ENCODE assay signal across 16 cellular contexts in the genomic region with DNA sequence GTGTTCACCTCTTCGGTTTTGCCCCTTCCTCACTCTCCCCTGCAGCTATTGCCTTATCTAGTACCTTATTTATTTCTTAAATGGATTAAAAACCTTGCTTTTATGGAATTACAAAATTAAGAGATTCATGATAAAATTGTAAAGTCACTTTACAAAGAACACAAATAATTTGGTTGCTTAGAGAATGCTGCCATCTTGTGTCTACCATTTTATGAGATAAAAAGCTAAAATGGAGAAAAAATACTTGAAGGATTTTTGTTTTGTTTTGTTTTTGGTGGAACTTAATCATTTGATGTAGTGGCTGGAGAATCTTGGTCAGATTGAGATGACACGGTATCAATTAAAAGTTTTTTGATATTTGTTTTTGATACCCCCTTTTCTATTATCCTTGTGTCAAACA.
DNase-seq lines count a peak whose midpoint lies in the region; ATAC-seq and TF ChIP-seq lines count a peak whose summit lies in the region.
"Had no signal": no experiment of that assay in that cellular context is flagged by ENCODE, and none has a peak within 500 bp of the region (broad histone marks: within the 10 kb centered on the region; RNA-seq: fewer than 3 reads in every experiment).

No MANE protein-coding gene starts in this region.

- H3K4me3 Mint-ChIP-seq in activated T-helper 17 cell treated with anti-CD3 and anti-CD28 coated beads, Interleukin-2, amount 50 U/mL, for 72 hours, result no peak overlapping the region
- H3K4me3 Mint-ChIP-seq: activated CD4-positive, alpha-beta T cell treated with anti-CD3 and anti-CD28 coated beads for 36 hours; natural killer cell treated with Interleukin-12 subunit alpha and Interleukin-12 subunit beta and Interleukin-15 and Interleukin-18, amount 100 ng/mL, for 72 hours had no signal

- no TSS peak for BruUV-seq in A673 (replicated peaks; lab: Mats Ljungman, UMichigan)

- H3K4me2 ChIP-seq in Karpas-422 (ENCODE audit: low read depth, low read length, poor library complexity, severe bottlenecking), result no peak overlapping the region

- DNase-seq in A673 (ENCODE audit: low spot score) (peak; percentile 6), foreskin melanocyte (peak; percentile 6), T-helper 9 cell (no peak), Karpas-422 (no peak), NCI-H1105 treated with DMSO at 0.1 percent for 48 hours (lab: John Stamatoyannopoulos, UW) (no peak), hypothalamus (lab: John Stamatoyannopoulos, UW) (no peak)
- DNase-seq: activated CD4-positive, alpha-beta T cell treated with anti-CD3 and anti-CD28 coated beads for 36 hours; esophagus squamous epithelium; NCI-H1105; NCI-H748 treated with DMSO at 0.1 percent for 48 hours had no signal

- POLR2A ChIA-PET in A673 (lab: Charles Lee; ENCODE audit: low non-redundant PET) (no interaction called here), HEK293 (lab: Yijun Ruan, JAX) (no interaction called here)

- H3K36me3 Mint-ChIP-seq in activated T-helper 17 cell treated with anti-CD3 and anti-CD28 coated beads, Interleukin-2, amount 50 U/mL, for 72 hours (ENCODE audit: low read depth), result peaks cover 36% of the 10 kb centered on the region
- H3K36me3 Mint-ChIP-seq: natural killer cell treated with Interleukin-12 subunit alpha and Interleukin-12 subunit beta and Interleukin-15 and Interleukin-18, amount 100 ng/mL, for 72 hours had no signal

- CTCF ChIA-PET in A673 (lab: Charles Lee), result interaction anchor here (0.5 to 1.7 kb wide), 4 partner anchors 108 to 597 kb away, joined by 3 to 5 read pairs (median 3); no protein-coding TSS in a partner anchor
- CTCF ChIA-PET in HEK293 (lab: Yijun Ruan, JAX), result interaction anchor here (0.6 to 3.1 kb wide), 5 partner anchors 108 to 597 kb away, joined by 3 to 12 read pairs (median 4); no protein-coding TSS in a partner anchor

- H3K27me3 ChIP-seq in A673 (replicated peaks; ENCODE audit: insufficient read depth, low read depth, low read length, poor library complexity) (no peaks in the 10 kb centered on the region), Karpas-422 (ENCODE audit: low read length) (no peaks in the 10 kb centered on the region)
- H3K27me3 ChIP-seq: breast epithelium, esophagus squamous epithelium had no signal

- H3K4me1 ChIP-seq in A673 (ENCODE audit: insufficient read depth, low read length, poor library complexity, severe bottlenecking) (peaks cover 5% of the 10 kb centered on the region), HEK293 (ENCODE audit: control insufficient read depth, insufficient read depth, low read length) (0 out of 2 replicates have a peak, but pooled peaks cover 3% of the 10 kb centered on the region), Karpas-422 (ENCODE audit: low read length) (no peaks in the 10 kb centered on the region)
- H3K4me1 ChIP-seq: breast epithelium had no signal

- H3K36me3 ChIP-seq in A673 (ENCODE audit: insufficient read depth, low read length, poor library complexity, severe bottlenecking), result peaks cover 25% of the 10 kb centered on the region
- peaks cover 16 to 24% of the 10 kb centered on the region in 2 experiments; a peak in 2 of 3 replicates for H3K36me3 ChIP-seq in HEK293 (ENCODE audit: control insufficient read depth in 2 of 2, insufficient read depth in 1 of 2, low read length in 2 of 2)
- H3K36me3 ChIP-seq in Karpas-422 (ENCODE audit: insufficient read depth, low read length), result peaks cover 37% of the 10 kb centered on the region
- H3K36me3 ChIP-seq: breast epithelium had no signal

- H3K4me3 ChIP-seq in A673 (ENCODE audit: low read depth, low read length, poor library complexity, severe bottlenecking) (no peak overlapping the region), HEK293 (ENCODE audit: low read depth, low read length) (no peak overlapping the region), Karpas-422 (ENCODE audit: low read length) (no peak overlapping the region)
- H3K4me3 ChIP-seq: breast epithelium, esophagus squamous epithelium had no signal

- H3K4me1 Mint-ChIP-seq in activated T-helper 17 cell treated with anti-CD3 and anti-CD28 coated beads, Interleukin-2, amount 50 U/mL, for 72 hours, result no peaks in the 10 kb centered on the region
- H3K4me1 Mint-ChIP-seq: activated CD4-positive, alpha-beta T cell treated with anti-CD3 and anti-CD28 coated beads for 36 hours had no signal

- peaks cover 72% of the 10 kb centered on the region for H3K79me2 ChIP-seq in Karpas-422 (ENCODE audit: low read length)

- TF ChIP-seq CTCF in A673 (conservative IDR thresholded peaks at IDR 0.05; ENCODE audit: low read depth, low read length), result peak; percentile 41; the same call in 1 of the 2 replicates
- TF ChIP-seq CTCF in HEK293 (tag by site-specific recombination; IDR thresholded peaks at IDR 0.05), result no peak

- H3K27ac ChIP-seq in A673 (ENCODE audit: low read depth, low read length, poor library complexity, severe bottlenecking), result no peak overlapping the region
- H3K27ac ChIP-seq in HEK293 (ENCODE audit: extremely low read depth, low read depth, low read length), result no peak overlapping the region
- H3K27ac ChIP-seq in Karpas-422 (ENCODE audit: low read length), result no peak overlapping the region
- H3K27ac ChIP-seq: breast epithelium, esophagus squamous epithelium, HL-60 had no signal

- H3K9ac ChIP-seq in Karpas-422 (ENCODE audit: low read length), result no peak overlapping the region

- ATAC-seq in activated T-helper 17 cell treated with anti-CD3 and anti-CD28 coated beads, Interleukin-2, amount 50 U/mL, for 72 hours (replicated peaks), result no peak
- ATAC-seq: activated CD4-positive, alpha-beta T cell treated with anti-CD3 and anti-CD28 coated beads for 36 hours; natural killer cell treated with Interleukin-12 subunit alpha and Interleukin-12 subunit beta and Interleukin-15 and Interleukin-18, amount 100 ng/mL, for 72 hours had no signal

- H2AFZ ChIP-seq in Karpas-422 (ENCODE audit: low read length), result no peak overlapping the region

- no peaks in the 10 kb centered on the region for H3K9me2 ChIP-seq in Karpas-422 (replicated peaks; ENCODE audit: insufficient read depth, low read length)

- H3K9me3 ChIP-seq in A673 (ENCODE audit: low read depth, low read length, poor library complexity, severe bottlenecking) (no peaks in the 10 kb centered on the region), HEK293 (ENCODE audit: control insufficient read depth, insufficient read depth, low read depth, low read length) (no peaks in the 10 kb centered on the region), Karpas-422 (ENCODE audit: low read length) (no peaks in the 10 kb centered on the region)
- H3K9me3 ChIP-seq: breast epithelium, esophagus squamous epithelium had no signal

- no peaks in the 10 kb centered on the region for H4K20me1 ChIP-seq in Karpas-422 (ENCODE audit: insufficient read depth, low read depth, low read length)

- H3K27ac Mint-ChIP-seq in activated T-helper 17 cell treated with anti-CD3 and anti-CD28 coated beads, Interleukin-2, amount 50 U/mL, for 72 hours, result peak overlapping the region; percentile 21
- H3K27ac Mint-ChIP-seq: activated CD4-positive, alpha-beta T cell treated with anti-CD3 and anti-CD28 coated beads for 36 hours; activated T-helper 2 cell treated with anti-CD3 and anti-CD28 coated beads, Interferon-gamma antibody, Interleukin-2, Interleukin-4, amounts not matched to agents 10 μg/mL and 5 μg/mL and 100 μg/mL, durations not matched to agents 14 hours and 24 hours and 36 hours; natural killer cell treated with Interleukin-12 subunit alpha and Interleukin-12 subunit beta and Interleukin-15 and Interleukin-18, amount 100 ng/mL, for 72 hours had no signal

- H3K9me3 Mint-ChIP-seq in activated T-helper 17 cell treated with anti-CD3 and anti-CD28 coated beads, Interleukin-2, amount 50 U/mL, for 72 hours, result no peaks in the 10 kb centered on the region
- H3K9me3 Mint-ChIP-seq: activated T-helper 2 cell treated with anti-CD3 and anti-CD28 coated beads, Interferon-gamma antibody, Interleukin-2, Interleukin-4, amounts not matched to agents 10 μg/mL and 5 μg/mL and 100 μg/mL, durations not matched to agents 14 hours and 24 hours and 36 hours; natural killer cell treated with Interleukin-12 subunit alpha and Interleukin-12 subunit beta and Interleukin-15 and Interleukin-18, amount 100 ng/mL, for 72 hours had no signal

- intact Hi-C loops in A673 (cut with micrococcal nuclease; ENCODE audit: unreplicated experiment), result no loop called here

- no peaks in the 10 kb centered on the region for H3K27me3 Mint-ChIP-seq in activated T-helper 17 cell treated with anti-CD3 and anti-CD28 coated beads, Interleukin-2, amount 50 U/mL, for 72 hours
- H3K27me3 Mint-ChIP-seq: activated CD4-positive, alpha-beta T cell treated with anti-CD3 and anti-CD28 coated beads for 36 hours; natural killer cell treated with Interleukin-12 subunit alpha and Interleukin-12 subunit beta and Interleukin-15 and Interleukin-18, amount 100 ng/mL, for 72 hours had no signal

TF ChIP-seq in HEK293, 187 proteins besides CTCF, POLR2A, EP300 and RAD21:
- TF ChIP-seq HOXA7 (CRISPR knock-in tag; IDR thresholded peaks at IDR 0.05; ENCODE audit: borderline replicate concordance) (no peak), ZNF341 (tag by site-specific recombination; IDR thresholded peaks at IDR 0.05; ENCODE audit: low read depth) (no peak), ZNF175 (tag by site-specific recombination; IDR thresholded peaks at IDR 0.05) (no peak), ZNF654 (tag by site-specific recombination; IDR thresholded peaks at IDR 0.05; ENCODE audit: low read depth) (peak; percentile 39), ZNF768 (tag by site-specific recombination; IDR thresholded peaks at IDR 0.05) (no peak), ZNF10 (tag by site-specific recombination; IDR thresholded peaks at IDR 0.05) (no peak), SP7 (tag by site-specific recombination; IDR thresholded peaks at IDR 0.05) (no peak)

Comparison
In these comparisons a context has a peak if more than half of its experiments do, and no peak if none do; other contexts are left out.
1. DNase-seq: peak in A673 (single experiment) and foreskin melanocyte (single experiment); none in T-helper 9 cell (single experiment), Karpas-422 (single experiment), NCI-H1105 treated with DMSO at 0.1 percent for 48 hours (single experiment) and hypothalamus (0 of 51).